ENCODE assay signal across 10 cellular contexts in genomic region chr12:76777765-76778216, GRCh38. TPM values are rescaled to one million over a fixed set of nuclear protein-coding genes. Genes with fewer than 3 reads are reported as not detected.
DNase-seq lines count a peak whose midpoint lies in the region; ATAC-seq and TF ChIP-seq lines count a peak whose summit lies in the region.
"Had no signal": no experiment of that assay in that cellular context is flagged by ENCODE, and none has a peak within 500 bp of the region (broad histone marks: within the 10 kb centered on the region; RNA-seq: fewer than 3 reads in every experiment).

No MANE protein-coding gene starts in this region.

- H3K9me2 ChIP-seq in OCI-LY1 (ENCODE audit: low read depth, low read length) = no peaks in the 10 kb centered on the region
- no peaks in the 10 kb centered on the region for H3K9me2 ChIP-seq in SK-N-SH

- 95% methylated on average over 5 of the region's 5 CpGs for WGBS in SK-N-SH (ENCODE audit: low lambda C conversion rate)

- CTCF ChIA-PET in activated CD8-positive, alpha-beta memory T cell treated with anti-CD3 and anti-CD28 coated beads, Interleukin-2, amount 10 ng/mL, durations not matched to agents 7 days and 5 days (lab: Charles Lee) = interaction anchor here (1.7 kb wide), 1 partner anchor 12 kb away, joined by 5 read pairs; no protein-coding TSS in a partner anchor
- CTCF ChIA-PET in SK-N-SH (lab: Yijun Ruan, JAX) = interaction anchor here (1.7 to 2.3 kb wide), 3 partner anchors 13 to 233 kb away, joined by 6 to 13 read pairs (median 7); no protein-coding TSS in a partner anchor

- H3K36me3 ChIP-seq in OCI-LY1 (ENCODE audit: insufficient read depth, low read length) (peaks cover 12% of the 10 kb centered on the region; the same call in 1 of the 2 replicates), SK-N-SH (replicated peaks in 1 of 2; ENCODE audit: control insufficient read depth in 1 of 2, insufficient read depth in 2 of 2, low read length in 1 of 2) (peaks cover 0 to 8% of the 10 kb centered on the region in 2 experiments)

- ATAC-seq in activated CD8-positive, alpha-beta memory T cell treated with anti-CD3 and anti-CD28 coated beads, Interleukin-2, amount 10 ng/mL, durations not matched to agents 7 days and 5 days = peak; percentile 30
- ATAC-seq in HG02870 (IDR thresholded peaks at IDR 0.05; ENCODE audit: unreplicated experiment) = peak; percentile 100
- ATAC-seq in stimulated activated memory B cell treated with anti-CD40 and anti-IgM and Interleukin-4, amounts not matched to agents 10 μg/mL and 1 μg/mL and 100 μg/mL, for 72 hours = peak; percentile 99

- peaks cover 30% of the 10 kb centered on the region for H3K36me3 Mint-ChIP-seq in activated CD8-positive, alpha-beta memory T cell treated with anti-CD3 and anti-CD28 coated beads, Interleukin-2, amount 10 ng/mL, durations not matched to agents 7 days and 5 days
- H3K36me3 Mint-ChIP-seq in stimulated activated memory B cell treated with anti-CD40 and anti-IgM and Interleukin-4, amounts not matched to agents 10 μg/mL and 1 μg/mL and 100 μg/mL, for 72 hours = peaks cover 36% of the 10 kb centered on the region

- H3K4me3 ChIP-seq in OCI-LY1 (ENCODE audit: low read depth, low read length, poor library complexity, severe bottlenecking) = peak overlapping the region; percentile 23
- no peak overlapping the region for H3K4me3 ChIP-seq in SK-N-SH (ENCODE audit: low read depth in 2 of 2, low read length in 1 of 2)
- no peak overlapping the region for H3K4me3 ChIP-seq in dorsolateral prefrontal cortex
- H3K4me3 ChIP-seq: lung had no signal

- peak overlapping the region; percentile 41 for H3K4me2 ChIP-seq in OCI-LY1 (ENCODE audit: low read length)
- H3K4me2 ChIP-seq in SK-N-SH = no peak overlapping the region

- POLR2A ChIA-PET in SK-N-SH (lab: Yijun Ruan, JAX) = no interaction called here

- H3K4me1 Mint-ChIP-seq in activated CD8-positive, alpha-beta memory T cell treated with anti-CD3 and anti-CD28 coated beads, Interleukin-2, amount 10 ng/mL, durations not matched to agents 7 days and 5 days = peaks cover 15% of the 10 kb centered on the region
- H3K4me1 Mint-ChIP-seq in stimulated activated memory B cell treated with anti-CD40 and anti-IgM and Interleukin-4, amounts not matched to agents 10 μg/mL and 1 μg/mL and 100 μg/mL, for 72 hours = peaks cover 61% of the 10 kb centered on the region

- H2AFZ ChIP-seq in OCI-LY1 (ENCODE audit: low read length) = no peak overlapping the region
- no peak overlapping the region for H2AFZ ChIP-seq in SK-N-SH (ENCODE audit: low read depth)

- H4K20me1 ChIP-seq in OCI-LY1 (ENCODE audit: insufficient read depth, low read length) (no peaks in the 10 kb centered on the region), SK-N-SH (ENCODE audit: insufficient read depth) (peaks cover 23% of the 10 kb centered on the region; the same call in 1 of the 2 replicates)

- H3K27ac Mint-ChIP-seq in activated CD8-positive, alpha-beta memory T cell treated with anti-CD3 and anti-CD28 coated beads, Interleukin-2, amount 10 ng/mL, durations not matched to agents 7 days and 5 days = no peak overlapping the region
- peak overlapping the region; percentile 56 for H3K27ac Mint-ChIP-seq in stimulated activated memory B cell treated with anti-CD40 and anti-IgM and Interleukin-4, amounts not matched to agents 10 μg/mL and 1 μg/mL and 100 μg/mL, for 72 hours

- TF ChIP-seq RAD21 in SK-N-SH (IDR thresholded peaks at IDR 0.05; ENCODE audit: low read length) = no peak

- TF ChIP-seq CTCF in OCI-LY1 (IDR thresholded peaks at IDR 0.05; ENCODE audit: low read length) (no peak), SK-N-SH (IDR thresholded peaks at IDR 0.05) (no peak), dorsolateral prefrontal cortex (IDR thresholded peaks at IDR 0.05 in 54 of 56, conservative IDR thresholded peaks at IDR 0.05 in 2 of 56; ENCODE audit: low read depth in 1 of 56, partially characterized antibody in 56 of 56) (no peak)

- H3K27ac ChIP-seq in OCI-LY1 (ENCODE audit: low read depth, low read length, poor library complexity, severe bottlenecking) = peak overlapping the region; percentile 30
- no peak overlapping the region for H3K27ac ChIP-seq in SK-N-SH (ENCODE audit: low read depth in 2 of 2, low read length in 1 of 2)
- H3K27ac ChIP-seq in dorsolateral prefrontal cortex = no peak overlapping the region

- intact Hi-C loops in dorsolateral prefrontal cortex (cut with DNase I) = no loop called here

- H3K9me3 ChIP-seq in OCI-LY1 (ENCODE audit: low read length) (peaks cover 17% of the 10 kb centered on the region), SK-N-SH (no peaks in the 10 kb centered on the region)

- H3K9ac ChIP-seq in OCI-LY1 (ENCODE audit: low read length) = no peak overlapping the region
- no peak overlapping the region for H3K9ac ChIP-seq in SK-N-SH

- H3F3A ChIP-seq in OCI-LY1 (ENCODE audit: insufficient read depth, low read length) (no peaks in the 10 kb centered on the region), SK-N-SH (replicated peaks; ENCODE audit: insufficient read depth) (no peaks in the 10 kb centered on the region)

- H3K27me3 Mint-ChIP-seq in activated CD8-positive, alpha-beta memory T cell treated with anti-CD3 and anti-CD28 coated beads, Interleukin-2, amount 10 ng/mL, durations not matched to agents 7 days and 5 days = no peaks in the 10 kb centered on the region
- H3K27me3 Mint-ChIP-seq in stimulated activated memory B cell treated with anti-CD40 and anti-IgM and Interleukin-4, amounts not matched to agents 10 μg/mL and 1 μg/mL and 100 μg/mL, for 72 hours = no peaks in the 10 kb centered on the region

- H3K9me3 Mint-ChIP-seq in activated CD8-positive, alpha-beta memory T cell treated with anti-CD3 and anti-CD28 coated beads, Interleukin-2, amount 10 ng/mL, durations not matched to agents 7 days and 5 days (ENCODE audit: low read depth) = peaks cover 10% of the 10 kb centered on the region
- peaks cover 4% of the 10 kb centered on the region for H3K9me3 Mint-ChIP-seq in stimulated activated memory B cell treated with anti-CD40 and anti-IgM and Interleukin-4, amounts not matched to agents 10 μg/mL and 1 μg/mL and 100 μg/mL, for 72 hours

- H3K4me1 ChIP-seq in OCI-LY1 (ENCODE audit: insufficient read depth, low read length, severe bottlenecking) = peaks cover 21% of the 10 kb centered on the region
- H3K4me1 ChIP-seq in SK-N-SH (ENCODE audit: control insufficient read depth in 1 of 2, insufficient read depth in 2 of 2, low read depth in 1 of 2, low read length in 1 of 2) = peaks cover 6 to 9% of the 10 kb centered on the region in 2 experiments; a peak in 3 of 4 replicates

- H3K27me3 ChIP-seq in OCI-LY1 (ENCODE audit: insufficient read depth, low read length) (no peaks in the 10 kb centered on the region), SK-N-SH (ENCODE audit: insufficient read depth) (no peaks in the 10 kb centered on the region), dorsolateral prefrontal cortex (no peaks in the 10 kb centered on the region)

- no peak for TF ChIP-seq EP300 in SK-N-SH (IDR thresholded peaks at IDR 0.05; ENCODE audit: borderline replicate concordance in 1 of 2, low read depth in 1 of 2, low read length in 1 of 2)

- no peak for DNase-seq in activated CD8-positive, alpha-beta memory T cell treated with anti-CD3 and anti-CD28 coated beads, Interleukin-2, amount 10 ng/mL, durations not matched to agents 7 days and 5 days
- DNase-seq in activated CD8-positive, alpha-beta memory T cell treated with anti-CD3 and anti-CD28 coated beads, Interleukin-2, amount 50 U/mL, for 4 hours = no peak
- DNase-seq in ureter (ENCODE audit: low spot score) (no peak), SK-N-SH (no peak), dorsolateral prefrontal cortex (no peak)
- DNase-seq: NCI-H1930 had no signal

- no peak overlapping the region for H3K4me3 Mint-ChIP-seq in activated CD8-positive, alpha-beta memory T cell treated with anti-CD3 and anti-CD28 coated beads, Interleukin-2, amount 10 ng/mL, durations not matched to agents 7 days and 5 days
- peak overlapping the region; percentile 14 for H3K4me3 Mint-ChIP-seq in stimulated activated memory B cell treated with anti-CD40 and anti-IgM and Interleukin-4, amounts not matched to agents 10 μg/mL and 1 μg/mL and 100 μg/mL, for 72 hours

- peaks cover 81% of the 10 kb centered on the region for H3K79me2 ChIP-seq in OCI-LY1 (ENCODE audit: insufficient read depth, low read length)
- peaks cover 100% of the 10 kb centered on the region for H3K79me2 ChIP-seq in SK-N-SH (ENCODE audit: insufficient read depth)

TF ChIP-seq in SK-N-SH, 30 proteins besides CTCF, POLR2A, EP300 and RAD21 (continues in another document):
- TF ChIP-seq MAX (IDR thresholded peaks at IDR 0.05; ENCODE audit: low read depth) (no peak), GABPA (IDR thresholded peaks at IDR 0.05; ENCODE audit: low read depth) (no peak), RFX5 (IDR thresholded peaks at IDR 0.05; ENCODE audit: low read length) (no peak), RCOR1 (IDR thresholded peaks at IDR 0.05; ENCODE audit: low read length) (no peak), RXRA (IDR thresholded peaks at IDR 0.05; ENCODE audit: borderline replicate concordance, low read depth) (no peak), YY1 (IDR thresholded peaks at IDR 0.05; ENCODE audit: low read depth) (no peak), MXI1 (IDR thresholded peaks at IDR 0.05; ENCODE audit: low read depth, low read length) (no peak), TCF12 (IDR thresholded peaks at IDR 0.05) (no peak), GATA2 (CRISPR knock-in tag; IDR thresholded peaks at IDR 0.05) (no peak), FOXJ3 (CRISPR knock-in tag; IDR thresholded peaks at IDR 0.05) (no peak), SMC3 (IDR thresholded peaks at IDR 0.05; ENCODE audit: low read depth, low read length) (no peak)
- TF ChIP-seq, protein P1, sequence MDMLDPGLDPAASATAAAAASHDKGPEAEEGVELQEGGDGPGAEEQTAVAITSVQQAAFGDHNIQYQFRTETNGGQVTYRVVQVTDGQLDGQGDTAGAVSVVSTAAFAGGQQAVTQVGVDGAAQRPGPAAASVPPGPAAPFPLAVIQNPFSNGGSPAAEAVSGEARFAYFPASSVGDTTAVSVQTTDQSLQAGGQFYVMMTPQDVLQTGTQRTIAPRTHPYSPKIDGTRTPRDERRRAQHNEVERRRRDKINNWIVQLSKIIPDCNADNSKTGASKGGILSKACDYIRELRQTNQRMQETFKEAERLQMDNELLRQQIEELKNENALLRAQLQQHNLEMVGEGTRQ (IDR thresholded peaks at IDR 0.05; ENCODE audit: borderline replicate concordance, low read depth, low read length) = no peak

RNA-seq across cellular contexts. Expression of gene ZDHHC17, which starts 13.9 kb away (rescaled TPM):
- 10 to 100 TPM; 19.9 to 25.9 TPM for total RNA-seq in activated CD8-positive, alpha-beta memory T cell treated with anti-CD3 and anti-CD28 coated beads, Interleukin-2, amount 10 ng/mL, durations not matched to agents 7 days and 5 days
- 51.5 TPM for total RNA-seq in ureter
- 28.6 and 32.8 TPM in 2 replicates for polyA plus RNA-seq in SK-N-SH (2012; rRNA removed)
- polyA plus RNA-seq in SK-N-SH (2012; cell fraction: cytosol; rRNA removed) = 16.7 and 17.4 TPM in 2 replicates
- 62.2 and 139 TPM in 2 replicates for polyA plus RNA-seq in SK-N-SH (2012; cell fraction: nucleus; rRNA removed)
- total RNA-seq in dorsolateral prefrontal cortex = 100 to 1,000 TPM in 37 of 120 experiments, 10 to 100 TPM in 83; 65.8 to 127 (median 95.1) TPM

Comparison
In these comparisons a context has a peak if more than half of its experiments do, and no peak if none do; other contexts are left out.
1. ATAC-seq: peak in every context shown above with its lines; median percentile 100 in HG02870; 99 in stimulated activated memory B cell treated with anti-CD40 and anti-IgM and Interleukin-4, amounts not matched to agents 10 μg/mL and 1 μg/mL and 100 μg/mL, for 72 hours; 30 in activated CD8-positive, alpha-beta memory T cell treated with anti-CD3 and anti-CD28 coated beads, Interleukin-2, amount 10 ng/mL, durations not matched to agents 7 days and 5 days.